Comparison of ENCODE assay signal across 8 cellular contexts in genomic region chr6:89145461-89145961, GRCh38. TPM values are rescaled to one million over a fixed set of nuclear protein-coding genes. Genes with fewer than 3 reads are reported as not detected.
A peak's percentile ranks its signal among the peaks of the same experiment; 100 is the strongest.
DNase-seq lines count a peak whose midpoint lies in the region; TF ChIP-seq lines count a peak whose summit lies in the region.

No MANE protein-coding gene starts in this region.

- peak overlapping the region; percentile 60 for H3K4me3 ChIP-seq in H7 (ENCODE audit: insufficient read depth, low read depth, low read length)
- peak overlapping the region; percentile 97 for H3K4me3 ChIP-seq in Loucy (ENCODE audit: low read length, poor library complexity, severe bottlenecking)
- peak overlapping the region; percentile 72 for H3K4me3 ChIP-seq in WERI-Rb-1 (ENCODE audit: low read depth, low read length)
- H3K4me3 ChIP-seq in neuronal stem cell (ENCODE audit: low read length in 2 of 2) = peak overlapping the region; percentile 62 to 86

- H3K36me3 ChIP-seq in H7 (replicated peaks; ENCODE audit: control insufficient read depth, insufficient read depth, low read length) (no peaks in the 10 kb centered on the region), Loucy (ENCODE audit: insufficient read depth, low read length) (no peaks in the 10 kb centered on the region), WERI-Rb-1 (peaks cover 10% of the 10 kb centered on the region), neuronal stem cell (replicated peaks in 1 of 2; ENCODE audit: control insufficient read depth in 2 of 2, insufficient read depth in 2 of 2, low read length in 2 of 2) (no peaks in the 10 kb centered on the region)

- no peaks in the 10 kb centered on the region for H3K9me2 ChIP-seq in Loucy (replicated peaks; ENCODE audit: low read depth, low read length)

- H3K4ac ChIP-seq in neuronal stem cell (ENCODE audit: low read length) = no peak overlapping the region

- no peak overlapping the region for H4K8ac ChIP-seq in neuronal stem cell (ENCODE audit: low read depth, low read length)

- H2BK120ac ChIP-seq in neuronal stem cell (ENCODE audit: low read depth, low read length) = peak overlapping the region; percentile 81

- no peak overlapping the region for H3K23ac ChIP-seq in neuronal stem cell (ENCODE audit: low read depth, low read length, poor library complexity)

- H2BK12ac ChIP-seq in neuronal stem cell (ENCODE audit: low read length) = no peak overlapping the region

- H3K4me1 ChIP-seq in Loucy (ENCODE audit: insufficient read depth, low read length, poor library complexity, severe bottlenecking) (peaks cover 50% of the 10 kb centered on the region), neuronal stem cell (ENCODE audit: control insufficient read depth in 2 of 2, insufficient read depth in 1 of 2, low read depth in 1 of 2, low read length in 2 of 2) (peaks cover 0 to 3% of the 10 kb centered on the region in 2 donors)

- peak; percentile 3 to 41 (median 24) for DNase-seq in stimulated activated CD4-positive, alpha-beta T cell treated with anti-CD3 and anti-CD28 coated beads, Interleukin-12 subunit alpha, Interleukin-12 subunit beta, amount 100 ng/mL, for 48 hours (ENCODE audit: low read depth in 2 of 3, low spot score in 1 of 3)
- no peak for DNase-seq in stimulated activated CD4-positive, alpha-beta T cell treated with anti-CD3 and anti-CD28 coated beads, Interleukin-12 subunit alpha, Interleukin-12 subunit beta, amount 100 ng/mL, for 4 hours
- peak; percentile 46 for DNase-seq in H7
- DNase-seq in WERI-Rb-1 = no peak
- peak; percentile 29 for DNase-seq in fibroblast of peridontal ligament (ENCODE audit: extremely low read depth)
- no peak for DNase-seq in neuronal stem cell (ENCODE audit: low spot score)
- DNase-seq in mesenteric fat pad (ENCODE audit: low spot score) = no peak

- H3K14ac ChIP-seq in neuronal stem cell (ENCODE audit: low read length) = no peak overlapping the region

- no peak overlapping the region for H2AK5ac ChIP-seq in neuronal stem cell (ENCODE audit: low read depth, low read length)

- H2BK15ac ChIP-seq in neuronal stem cell (ENCODE audit: low read length) = peak overlapping the region; percentile 92

- peaks cover 41% of the 10 kb centered on the region for H3K79me2 ChIP-seq in Loucy (ENCODE audit: insufficient read depth, low read length)

- no peak overlapping the region for H4K91ac ChIP-seq in neuronal stem cell (ENCODE audit: low read depth, low read length, poor library complexity)

- H4K20me1 ChIP-seq in Loucy (ENCODE audit: insufficient read depth, low read length, poor library complexity, severe bottlenecking) = peaks cover 9% of the 10 kb centered on the region

- H3K27ac ChIP-seq in WERI-Rb-1 (peak overlapping the region; percentile 77), neuronal stem cell (replicated peaks; ENCODE audit: low read length) (no peak overlapping the region)

- no CpG with 5 or more reads among the region's 16 CpGs for WGBS in neuronal stem cell (ENCODE audit: extremely low coverage in 2 of 2, insufficient read length in 2 of 2, insufficient replicate concordance in 1 of 2), 2 donors

- TF ChIP-seq CTCF in Loucy (conservative IDR thresholded peaks at IDR 0.05; ENCODE audit: low read length) = no peak
- TF ChIP-seq CTCF in WERI-Rb-1 (IDR thresholded peaks at IDR 0.05; ENCODE audit: low read depth, low read length) = no peak

- peak overlapping the region; percentile 97 for H3K18ac ChIP-seq in neuronal stem cell (ENCODE audit: low read length)

- H3K27me3 ChIP-seq in H7 (ENCODE audit: control insufficient read depth, insufficient read depth, low read length) (peaks cover 53% of the 10 kb centered on the region), Loucy (ENCODE audit: insufficient read depth, low read length, poor library complexity, severe bottlenecking) (no peaks in the 10 kb centered on the region), WERI-Rb-1 (ENCODE audit: insufficient read depth, low read depth, severe bottlenecking) (no peaks in the 10 kb centered on the region), neuronal stem cell (ENCODE audit: control insufficient read depth in 3 of 3, insufficient read depth in 3 of 3, low read depth in 1 of 3, low read length in 3 of 3) (peaks cover 0 to 14% (median 0%) of the 10 kb centered on the region in 3 experiments)

- H3K9ac ChIP-seq in Loucy (ENCODE audit: low read depth, low read length, poor library complexity, severe bottlenecking) (peak overlapping the region; percentile 86), neuronal stem cell (ENCODE audit: low read depth, low read length, poor library complexity) (peak overlapping the region; percentile 60)

- H3K79me1 ChIP-seq in neuronal stem cell (ENCODE audit: low read depth, low read length) = peaks cover 1% of the 10 kb centered on the region

- 0 out of 2 replicates have a peak, but pooled peaks cover 4% of the 10 kb centered on the region for H3F3A ChIP-seq in Loucy (ENCODE audit: low read depth)

- H2AFZ ChIP-seq in Loucy (ENCODE audit: low read length) (peak overlapping the region; percentile 100), neuronal stem cell (ENCODE audit: low read length) (peak overlapping the region; percentile 93)

- H3K9me3 ChIP-seq in Loucy (ENCODE audit: insufficient read depth, low read depth, low read length) (no peaks in the 10 kb centered on the region), WERI-Rb-1 (ENCODE audit: severe bottlenecking) (no peaks in the 10 kb centered on the region), neuronal stem cell (replicated peaks in 1 of 2; ENCODE audit: control insufficient read depth in 2 of 2, insufficient read depth in 1 of 2, low read depth in 1 of 2, low read length in 2 of 2) (no peaks in the 10 kb centered on the region)

- peak overlapping the region; percentile 77 for H3K4me2 ChIP-seq in Loucy (ENCODE audit: low read depth, low read length, poor library complexity, severe bottlenecking)
- H3K4me2 ChIP-seq in neuronal stem cell (ENCODE audit: insufficient read depth, low read length, poor library complexity, severe bottlenecking) = peak overlapping the region; percentile 96

- H2BK5ac ChIP-seq in neuronal stem cell (ENCODE audit: low read length) = no peak overlapping the region

RNA-seq across cellular contexts. Expression of gene PM20D2, which starts 0.3 kb away (rescaled TPM):
- total RNA-seq in H7 (2014; rRNA removed; shearing (Covaris generic)) = 2.0 and 3.1 TPM in 2 replicates
- 12.6 TPM for polyA plus RNA-seq in neuronal stem cell (2013, experiment 1 of 2)
- polyA plus RNA-seq in neuronal stem cell (2013, experiment 2 of 2) = 13.6 TPM
- total RNA-seq in mesenteric fat pad = 3.9 TPM

RNA-seq across cellular contexts. Expression of gene SRSF12, which starts 27.6 kb away (rescaled TPM):
- total RNA-seq in H7 (2014; rRNA removed; shearing (Covaris generic)) = 2.1 and 3.7 TPM in 2 replicates
- polyA plus RNA-seq in neuronal stem cell (2013, experiment 1 of 2) = 20.0 TPM
- polyA plus RNA-seq in neuronal stem cell (2013, experiment 2 of 2) = 19.5 TPM
- 1.5 TPM for total RNA-seq in mesenteric fat pad

Comparison
In these comparisons a context has a peak if more than half of its experiments do, and no peak if none do; other contexts are left out.
1. DNase-seq: peak in stimulated activated CD4-positive, alpha-beta T cell treated with anti-CD3 and anti-CD28 coated beads, Interleukin-12 subunit alpha, Interleukin-12 subunit beta, amount 100 ng/mL, for 48 hours (3 of 3), H7 (single experiment) and fibroblast of peridontal ligament (single experiment); none in stimulated activated CD4-positive, alpha-beta T cell treated with anti-CD3 and anti-CD28 coated beads, Interleukin-12 subunit alpha, Interleukin-12 subunit beta, amount 100 ng/mL, for 4 hours (single experiment), WERI-Rb-1 (single experiment), neuronal stem cell (single experiment) and mesenteric fat pad (single experiment).
2. Peak in every context shown above with its lines, with median percentiles within 50 percentile points of each other: H3K4me3 ChIP-seq.